ENCODE assay signal across 20 cellular contexts in the genomic region with DNA sequence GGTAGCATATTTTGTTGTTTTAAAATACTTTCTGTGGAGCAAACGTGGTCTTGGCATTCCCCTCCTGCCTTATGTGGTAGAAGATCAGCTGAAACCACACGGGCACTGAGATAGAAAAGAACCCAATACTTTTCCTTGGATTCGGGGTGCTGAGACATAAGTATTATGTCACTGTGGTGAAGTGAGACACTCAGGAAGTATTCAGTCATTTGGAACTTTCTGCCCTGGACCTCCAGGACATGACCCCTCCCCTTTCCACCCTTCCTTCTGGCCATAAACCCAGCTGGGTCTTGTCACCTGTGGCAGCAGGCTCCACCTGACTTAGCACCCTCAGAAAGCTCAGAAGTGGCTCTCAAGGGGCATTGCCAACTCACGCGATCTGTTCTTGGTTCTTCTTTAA.
DNase-seq lines count a peak whose midpoint lies in the region; ATAC-seq and TF ChIP-seq lines count a peak whose summit lies in the region.
"Had no signal": no experiment of that assay in that cellular context is flagged by ENCODE, and none has a peak within 500 bp of the region (broad histone marks: within the 10 kb centered on the region; RNA-seq: fewer than 3 reads in every experiment).

No MANE protein-coding gene starts in this region.

- POLR2A ChIA-PET in IMR-90 (lab: Charles Lee; ENCODE audit: unreplicated experiment): no interaction called here

- H3K4me1 ChIP-seq in IMR-90 (ENCODE audit: control insufficient read depth, insufficient read depth, low read length) (peaks cover 19% of the 10 kb centered on the region), gastroesophageal sphincter (peaks cover 0 to 14% (median 0%) of the 10 kb centered on the region in 3 donors), smooth muscle cell (ENCODE audit: low read depth) (no peaks in the 10 kb centered on the region), GM23338 (ENCODE audit: insufficient read depth) (0 out of 2 replicates have a peak, but pooled peaks cover 3% of the 10 kb centered on the region)
- H3K4me1 ChIP-seq: BE2C, colonic mucosa had no signal

- H3K9me2 ChIP-seq in GM23338 (ENCODE audit: insufficient read depth): no peaks in the 10 kb centered on the region

- intact Hi-C loops in IMR-90 (cut with micrococcal nuclease): no loop called here

- H3K79me1 ChIP-seq in IMR-90 (ENCODE audit: low read depth in 1 of 2, low read length in 2 of 2): peaks cover 14 to 32% of the 10 kb centered on the region in 2 experiments

- H3F3A ChIP-seq in smooth muscle cell (ENCODE audit: low read depth) (peaks cover 14% of the 10 kb centered on the region), GM23338 (replicated peaks; ENCODE audit: low read depth) (no peaks in the 10 kb centered on the region)

- H2AFZ ChIP-seq in IMR-90 (replicated peaks; ENCODE audit: low read length, poor library complexity) (no peak overlapping the region), smooth muscle cell (ENCODE audit: low read depth) (no peak overlapping the region), GM23338 (no peak overlapping the region)

- H2BK5ac ChIP-seq in IMR-90 (ENCODE audit: low read depth, low read length, poor library complexity, severe bottlenecking): peak overlapping the region; percentile 75

- H2BK120ac ChIP-seq in IMR-90 (ENCODE audit: low read depth, low read length): peak overlapping the region; percentile 83

- peaks cover 2% of the 10 kb centered on the region for H3K27me3 Mint-ChIP-seq in GM23338 (ENCODE audit: insufficient read depth, low read depth, poor library complexity)

- peak overlapping the region; percentile 54; the same call in 1 of the 3 replicates for H2BK15ac ChIP-seq in IMR-90 (ENCODE audit: low read depth, low read length)

- peak overlapping the region; percentile 64 for H3K14ac ChIP-seq in IMR-90 (replicated peaks; ENCODE audit: low read depth, low read length)

- no peaks in the 10 kb centered on the region for H3K9me3 ChIP-seq in IMR-90 (ENCODE audit: control insufficient read depth, insufficient read depth, low read length)
- H3K9me3 ChIP-seq in gastroesophageal sphincter: no peaks in the 10 kb centered on the region
- no peaks in the 10 kb centered on the region for H3K9me3 ChIP-seq in smooth muscle cell (replicated peaks; ENCODE audit: low read depth)
- H3K9me3 ChIP-seq: BE2C, colonic mucosa had no signal

- H3K18ac ChIP-seq in IMR-90 (ENCODE audit: low read depth, low read length): peak overlapping the region; percentile 74

- TF ChIP-seq RAD21 in IMR-90 (IDR thresholded peaks at IDR 0.05; ENCODE audit: low read length): no peak

- H3K79me2 ChIP-seq in smooth muscle cell (ENCODE audit: low read depth) (no peaks in the 10 kb centered on the region), GM23338 (replicated peaks; ENCODE audit: insufficient read depth) (no peaks in the 10 kb centered on the region)

- H3K4me2 ChIP-seq in IMR-90 (ENCODE audit: low read depth, low read length) (no peak overlapping the region), smooth muscle cell (no peak overlapping the region), GM23338 (no peak overlapping the region)

- DNase-seq in EH (ENCODE audit: low read depth) (peak; percentile 27), IMR-90 (no peak), smooth muscle cell (lab: John Stamatoyannopoulos, UW; ENCODE audit: unreplicated experiment) (no peak), NCI-H2081 (lab: John Stamatoyannopoulos, UW) (no peak), GM23338 (ENCODE audit: low spot score) (no peak)
- DNase-seq: activated effector memory CD4-positive, alpha-beta T cell treated with Interleukin-2 at 50 U/mL for 16 hours; anterior cingulate cortex; BE2C; colonic mucosa; DMS153; glutamatergic neuron; midbrain; NCI-H2029; NCI-H774; occipital lobe had no signal

- in situ Hi-C loops in IMR-90 (cut with MboI; ENCODE audit: low sequenced_read_pairs): no loop called here

- H3K9me1 ChIP-seq in IMR-90 (ENCODE audit: insufficient read depth, low read length): peaks cover 25% of the 10 kb centered on the region

- H4K91ac ChIP-seq in IMR-90 (ENCODE audit: insufficient read depth, low read depth, low read length): peak overlapping the region; percentile 80

- H3K27me3 ChIP-seq in IMR-90 (ENCODE audit: control insufficient read depth, insufficient read depth, low read length) (no peaks in the 10 kb centered on the region), gastroesophageal sphincter (no peaks in the 10 kb centered on the region), smooth muscle cell (ENCODE audit: low read depth) (no peaks in the 10 kb centered on the region), GM23338 (ENCODE audit: insufficient read depth) (no peaks in the 10 kb centered on the region)
- H3K27me3 ChIP-seq: BE2C, colonic mucosa had no signal

- peak overlapping the region; percentile 80; the same call in 1 of the 2 replicates for H3K23ac ChIP-seq in IMR-90 (ENCODE audit: low read depth, low read length)

- H3K27ac Mint-ChIP-seq in GM23338: no peak overlapping the region
- H3K27ac Mint-ChIP-seq: T-helper 1 cell treated with Interleukin-12 subunit alpha and Interleukin-12 subunit beta and Interleukin-4 antibody, amounts not matched to agents 30 μg/mL and 1 μg/mL, for 36 hours had no signal

- H4K8ac ChIP-seq in IMR-90 (ENCODE audit: low read depth in 2 of 2, low read length in 2 of 2): peak overlapping the region; percentile 3 to 86; a peak in 3 of 4 replicates

- H2BK20ac ChIP-seq in IMR-90 (ENCODE audit: low read depth, low read length): peak overlapping the region; percentile 79; the same call in 1 of the 2 replicates

- H3K27ac ChIP-seq in IMR-90 (ENCODE audit: insufficient read depth, low read length) (peak overlapping the region; percentile 69; the same call in 1 of the 2 replicates), gastroesophageal sphincter (peak overlapping the region in 3 of 4 donors; percentile 32 to 49 (median 39)), smooth muscle cell (ENCODE audit: low read depth) (peak overlapping the region; percentile 36), GM23338 (ENCODE audit: low read depth) (no peak overlapping the region)
- H3K27ac ChIP-seq: colonic mucosa, epithelial cell of prostate had no signal

- no peaks in the 10 kb centered on the region; the same call in 2 of the 3 replicates for H3K9me3 Mint-ChIP-seq in GM23338
- H3K9me3 Mint-ChIP-seq: T-helper 1 cell treated with Interleukin-12 subunit alpha and Interleukin-12 subunit beta and Interleukin-4 antibody, amounts not matched to agents 30 μg/mL and 1 μg/mL, for 36 hours had no signal

- H3K9ac ChIP-seq in IMR-90 (ENCODE audit: low read depth, low read length): no peak overlapping the region; the same call in 1 of the 2 replicates
- H3K9ac ChIP-seq in smooth muscle cell (ENCODE audit: low read depth): no peak overlapping the region

- H3K36me3 ChIP-seq in IMR-90 (ENCODE audit: control insufficient read depth, insufficient read depth, low read length) (peaks cover 31% of the 10 kb centered on the region), gastroesophageal sphincter (peaks cover 0 to 78% of the 10 kb centered on the region in 2 donors), smooth muscle cell (ENCODE audit: low read depth) (no peaks in the 10 kb centered on the region), GM23338 (ENCODE audit: insufficient read depth) (peaks cover 12% of the 10 kb centered on the region)
- H3K36me3 ChIP-seq: BE2C, colonic mucosa had no signal

- TF ChIP-seq POLR2A in IMR-90 (IDR thresholded peaks at IDR 0.05; ENCODE audit: low read depth, low read length) (no peak), gastroesophageal sphincter (IDR thresholded peaks at IDR 0.05) (no peak)

- H4K5ac ChIP-seq in IMR-90 (ENCODE audit: low read depth, low read length): peak overlapping the region; percentile 87

- peaks cover 26% of the 10 kb centered on the region; the same call in 2 of the 3 replicates for H3K36me3 Mint-ChIP-seq in GM23338 (ENCODE audit: low read depth)

- peaks cover 5% of the 10 kb centered on the region; the same call in 2 of the 3 replicates for H3K4me1 Mint-ChIP-seq in GM23338

- BruUV-seq in IMR-90 (replicated peaks; lab: Mats Ljungman, UMichigan): no TSS peak

- H4K20me1 ChIP-seq in IMR-90 (ENCODE audit: insufficient read depth, low read length) (no peaks in the 10 kb centered on the region), smooth muscle cell (ENCODE audit: low read depth) (no peaks in the 10 kb centered on the region), GM23338 (replicated peaks; ENCODE audit: insufficient read depth) (no peaks in the 10 kb centered on the region)

- CTCF ChIA-PET in IMR-90 (lab: Yijun Ruan, JAX): no interaction called here

- H2AK5ac ChIP-seq in IMR-90 (ENCODE audit: low read depth, low read length): peak overlapping the region; percentile 71; the same call in 1 of the 2 replicates

- 90% methylated on average over 2 of the region's 5 CpGs; no CpG with 5 or more reads in 1 of the 2 experiments for WGBS in IMR-90 (ENCODE audit: extremely low coverage in 2 of 2, insufficient read length in 1 of 2), 2 experiments
- WGBS in gastroesophageal sphincter (ENCODE audit: low coverage in 1 of 2), 2 donors: 100% methylated on average over 1 to 3 of the region's 5 CpGs
- WGBS in smooth muscle cell (ENCODE audit: low lambda C conversion rate): 84% methylated on average over 5 of the region's 5 CpGs

- H3K56ac ChIP-seq in IMR-90 (ENCODE audit: extremely low read depth, insufficient read depth, low read length): 0 out of 2 replicates have a peak overlapping the region, but pooled peaks have one; percentile 53

- ATAC-seq in IMR-90 (ENCODE audit: low read depth): no peak
- no peak for ATAC-seq in gastroesophageal sphincter
- ATAC-seq in HG02938 (IDR thresholded peaks at IDR 0.05; ENCODE audit: unreplicated experiment): no peak
- no peak for ATAC-seq in GM23338
- no peak for ATAC-seq in HG03280 (IDR thresholded peaks at IDR 0.05; ENCODE audit: unreplicated experiment)

- peak overlapping the region; percentile 95 for H3K4ac ChIP-seq in IMR-90 (ENCODE audit: low read depth, low read length)

- no peak overlapping the region for H3K4me3 Mint-ChIP-seq in GM23338
- H3K4me3 Mint-ChIP-seq: T-helper 1 cell treated with Interleukin-12 subunit alpha and Interleukin-12 subunit beta and Interleukin-4 antibody, amounts not matched to agents 30 μg/mL and 1 μg/mL, for 36 hours had no signal

- TF ChIP-seq CTCF in IMR-90 (conservative IDR thresholded peaks at IDR 0.05; ENCODE audit: low read depth, low read length) (no peak), gastroesophageal sphincter (IDR thresholded peaks at IDR 0.05) (no peak), smooth muscle cell (IDR thresholded peaks at IDR 0.05; ENCODE audit: borderline replicate concordance, insufficient read depth, poor library complexity, severe bottlenecking) (no peak), GM23338 (conservative IDR thresholded peaks at IDR 0.05; ENCODE audit: low read depth in 2 of 2) (no peak)

- H3K4me3 ChIP-seq in IMR-90 (ENCODE audit: insufficient read depth, low read depth, low read length): no peak overlapping the region
- H3K4me3 ChIP-seq in gastroesophageal sphincter: no peak overlapping the region
- no peak overlapping the region for H3K4me3 ChIP-seq in smooth muscle cell
- H3K4me3 ChIP-seq in GM23338: no peak overlapping the region
- H3K4me3 ChIP-seq: colonic mucosa had no signal

- no peak for TF ChIP-seq EP300 in gastroesophageal sphincter (IDR thresholded peaks at IDR 0.05)

- dilution Hi-C loops in IMR-90 (cut with HindIII; ENCODE audit: low sequenced_read_pairs, unreplicated experiment): no loop called here

- H2AK9ac ChIP-seq in IMR-90 (replicated peaks; ENCODE audit: low read depth, low read length, poor library complexity): peak overlapping the region; percentile 65

TF ChIP-seq in GM23338, 12 proteins besides CTCF, POLR2A, EP300 and RAD21 (continues in another document):
- no peak for TF ChIP-seq STAT1 (IDR thresholded peaks at IDR 0.05; ENCODE audit: unreplicated experiment)
